In the genomic region with DNA sequence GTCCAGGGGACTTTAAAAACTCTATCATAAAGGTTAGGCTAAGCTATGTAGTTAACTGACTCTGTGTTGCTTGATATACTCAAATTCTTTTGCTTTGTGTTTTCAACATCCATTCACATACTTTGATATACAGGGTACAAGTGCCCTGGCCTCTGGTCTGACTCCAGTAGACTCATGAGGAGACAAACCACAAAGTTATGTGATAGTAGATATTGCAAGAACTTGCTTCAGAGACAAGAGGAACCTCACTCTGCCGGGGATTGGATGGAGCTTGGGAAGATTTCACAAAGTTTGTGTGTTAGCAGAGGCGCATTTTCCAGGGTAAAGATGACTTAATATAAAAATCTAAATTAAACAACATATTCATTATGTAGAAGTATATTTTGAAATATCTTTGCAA, we compare ENCODE assay signal across 9 cellular contexts. TPM values are rescaled to one million over a fixed set of nuclear protein-coding genes. Genes with fewer than 3 reads are reported as not detected.
A peak's percentile ranks its signal among the peaks of the same experiment; 100 is the strongest.
DNase-seq lines count a peak whose midpoint lies in the region; ATAC-seq and TF ChIP-seq lines count a peak whose summit lies in the region.
"Had no signal": no experiment of that assay in that cellular context is flagged by ENCODE, and none has a peak within 500 bp of the region (broad histone marks: within the 10 kb centered on the region; RNA-seq: fewer than 3 reads in every experiment).

No MANE protein-coding gene starts in this region.

- H3K27ac ChIP-seq in right cardiac atrium (ENCODE audit: low read length) = no peak overlapping the region

- no peaks in the 10 kb centered on the region for H3K9me3 ChIP-seq in right cardiac atrium (ENCODE audit: control insufficient read depth, low read length)

- TF ChIP-seq CTCF in foreskin fibroblast (IDR thresholded peaks at IDR 0.05; ENCODE audit: low read depth, low read length) = no peak

- 81% methylated on average over 2 of the region's 2 CpGs for WGBS in right cardiac atrium

- H3K4me1 ChIP-seq in right cardiac atrium (ENCODE audit: control insufficient read depth, insufficient read depth, low read length) = no peaks in the 10 kb centered on the region

- ATAC-seq in right cardiac atrium (no peak), Right ventricle myocardium inferior (no peak), HG02981 (IDR thresholded peaks at IDR 0.05; ENCODE audit: unreplicated experiment) (no peak)
- ATAC-seq: CD8-positive, alpha-beta T cell had no signal

- intact Hi-C loops in right cardiac atrium (cut with DNase I) = loop anchor here in 1 of 4 donors (10.0 kb wide), 1 partner anchor 131 kb away; a partner anchor contains a TSS
- intact Hi-C loops in Right ventricle myocardium inferior (cut with DNase I) = loop anchor here (2.0 to 10.0 kb wide), 5 partner anchors 119 to 461 kb away; a partner anchor contains a TSS
- intact Hi-C loops in posterior cingulate gyrus (cut with DNase I) = loop anchor here (5.0 to 10.0 kb wide), 2 partner anchors 134 to 459 kb away; a partner anchor contains a TSS

- no peaks in the 10 kb centered on the region for H3K27me3 ChIP-seq in right cardiac atrium (ENCODE audit: control insufficient read depth, insufficient read depth)

- DNase-seq in right cardiac atrium (no peak), Right ventricle myocardium inferior (ENCODE audit: missing footprints) (no peak), RKO (ENCODE audit: low spot score) (peak; percentile 49), foreskin fibroblast (peak; percentile 71 to 77), cerebellar cortex (ENCODE audit: low spot score) (no peak), posterior cingulate gyrus (no peak), ureter (ENCODE audit: low spot score) (no peak)
- DNase-seq: CD8-positive, alpha-beta T cell had no signal

- H3K4me3 ChIP-seq in right cardiac atrium (ENCODE audit: low read length) = peak overlapping the region; percentile 98
- H3K4me3 ChIP-seq in foreskin fibroblast (ENCODE audit: low read depth in 1 of 2, low read length in 2 of 2) = peak overlapping the region; percentile 70 to 92

RNA-seq across cellular contexts. Expression of a gene that starts 1.4 kb away (rescaled TPM):
- total RNA-seq in right cardiac atrium (10 to 100 TPM in 2 of 4 donors, 1 to 10 TPM in 2; 9.0 to 10.9 (median 10.0) TPM), Right ventricle myocardium inferior (7.8 TPM), ureter (18.2 TPM)
- polyA plus RNA-seq in right cardiac atrium = 4.6 TPM

Comparison
In these comparisons a context has a peak if more than half of its experiments do, and no peak if none do; other contexts are left out.
1. DNase-seq: peak in RKO (single experiment) and foreskin fibroblast (2 of 2); none in right cardiac atrium (0 of 3), Right ventricle myocardium inferior (single experiment), cerebellar cortex (single experiment), posterior cingulate gyrus (0 of 10) and ureter (single experiment).